24 cellular contexts compared by ENCODE assay signal in genomic region chr12:3092770-3093169, GRCh38. TPM values are rescaled to one million over a fixed set of nuclear protein-coding genes. Genes with fewer than 3 reads are reported as not detected.
DNase-seq lines count a peak whose midpoint lies in the region; ATAC-seq, FAIRE-seq and TF ChIP-seq lines count a peak whose summit lies in the region.
"Had no signal": no experiment of that assay in that cellular context is flagged by ENCODE, and none has a peak within 500 bp of the region (broad histone marks: within the 10 kb centered on the region; RNA-seq: fewer than 3 reads in every experiment).

No MANE protein-coding gene starts in this region.

- TF ChIP-seq CTCF in HepG2 (CRISPR knock-in tag; IDR thresholded peaks at IDR 0.05) = no peak
- no peak for TF ChIP-seq CTCF in right lobe of liver (IDR thresholded peaks at IDR 0.05)
- TF ChIP-seq CTCF in omental fat pad (IDR thresholded peaks at IDR 0.05) = no peak
- TF ChIP-seq CTCF in uterus (IDR thresholded peaks at IDR 0.05) = no peak
- TF ChIP-seq CTCF in coronary artery (IDR thresholded peaks at IDR 0.05) = no peak

- no peak overlapping the region for H2AFZ ChIP-seq in HepG2 (ENCODE audit: low read length)

- POLR2A ChIA-PET in HepG2 (lab: Yijun Ruan, JAX) = interaction anchor here (1.4 kb wide), 1 partner anchor 12 kb away, joined by 5 read pairs; no protein-coding TSS in a partner anchor

- intact Hi-C loops in HepG2 (cut with micrococcal nuclease; ENCODE audit: unreplicated experiment) (no loop called here), right lobe of liver (cut with DNase I) (no loop called here), left ventricle myocardium superior (cut with micrococcal nuclease) (no loop called here), uterus (cut with DNase I; ENCODE audit: low total_unique reads) (no loop called here)

- no peak overlapping the region for H3K4me2 ChIP-seq in HepG2 (ENCODE audit: low read depth, low read length)

- H3K4me3 ChIP-seq in HepG2 (replicated peaks in 1 of 3; ENCODE audit: insufficient read depth in 1 of 3, low read depth in 2 of 3, low read length in 3 of 3) (no peak overlapping the region), right lobe of liver (no peak overlapping the region), uterus (no peak overlapping the region), coronary artery (no peak overlapping the region)
- H3K4me3 ChIP-seq: SJCRH30 had no signal

- H3K9me3 ChIP-seq in HepG2 (ENCODE audit: low read length) (no peaks in the 10 kb centered on the region), right lobe of liver (no peaks in the 10 kb centered on the region), uterus (no peaks in the 10 kb centered on the region)
- H3K9me3 ChIP-seq: BE2C, SJCRH30 had no signal

- TF ChIP-seq POLR2A in HepG2 (IDR thresholded peaks at IDR 0.05; ENCODE audit: insufficient read depth in 1 of 2, low read depth in 2 of 2, low read length in 2 of 2) (no peak), right lobe of liver (IDR thresholded peaks at IDR 0.05) (no peak), uterus (IDR thresholded peaks at IDR 0.05) (no peak)

- CTCF ChIA-PET in HepG2 (lab: Yijun Ruan, JAX; ENCODE audit: low intra/inter-chr PET ratio, low total read pairs) = no interaction called here

- in situ Hi-C loops in HepG2 (cut with HindIII; ENCODE audit: extremely low pct_ligation_motif_present, low pct_unique_long_range_greater_than_20kb) = no loop called here

- no peak for FAIRE-seq in HepG2 (lab: Jason Lieb, UNC)

- no peak overlapping the region for H3K9ac ChIP-seq in HepG2 (ENCODE audit: insufficient read depth, low read depth, low read length)

- H3K27me3 ChIP-seq in HepG2 (ENCODE audit: control insufficient read depth in 1 of 2, insufficient read depth in 2 of 2, low read length in 2 of 2) (no peaks in the 10 kb centered on the region), right lobe of liver (no peaks in the 10 kb centered on the region), uterus (no peaks in the 10 kb centered on the region)
- H3K27me3 ChIP-seq: BE2C, SJCRH30 had no signal

- peaks cover 12% of the 10 kb centered on the region for H3K79me2 ChIP-seq in HepG2 (ENCODE audit: insufficient read depth, low read length)

- BruUV-seq in HepG2 (replicated peaks; lab: Mats Ljungman, UMichigan) = no TSS peak

- H3K4me1 ChIP-seq in HepG2 (ENCODE audit: insufficient read depth, low read length) = peaks cover 61% of the 10 kb centered on the region
- peaks cover 0 to 48% (median 16%) of the 10 kb centered on the region in 4 donors for H3K4me1 ChIP-seq in right lobe of liver
- H3K4me1 ChIP-seq in uterus = peaks cover 2 to 11% of the 10 kb centered on the region in 2 donors

- TF ChIP-seq RAD21 in HepG2 (CRISPR knock-in tag; IDR thresholded peaks at IDR 0.05) = no peak

- no peak for DNase-seq in HepG2 (ENCODE audit: low spot score)
- no peak for DNase-seq in right lobe of liver
- no peak for DNase-seq in left ventricle myocardium superior
- no peak for DNase-seq in omental fat pad (ENCODE audit: low spot score)
- DNase-seq in uterus = peak in 1 of 2 donors; percentile 52
- DNase-seq in stimulated activated CD8-positive, alpha-beta memory T cell treated with anti-CD3 and anti-CD28 coated beads, Interleukin-4, amount 100 ng/mL, for 48 hours = no peak
- no peak for DNase-seq in coronary artery (ENCODE audit: low spot score)
- DNase-seq: BE2C; CD4-positive, CD25-positive, alpha-beta regulatory T cell; EL; GF-D8; H7; HFFc6; KBM-7; NCI-H1092 treated with DMSO at 0.1 percent for 48 hours; NCI-H1436 treated with DMSO at 0.1 percent for 48 hours; NCI-H2029; NCI-H226; NCI-H524; NCI-H774; NK-92 treated with Interleukin-12 subunit alpha and Interleukin-12 subunit beta, amount 100 ng/mL, for 24 hours; SJCRH30 had no signal

- H4K20me1 ChIP-seq in HepG2 (ENCODE audit: insufficient read depth, low read length) = no peaks in the 10 kb centered on the region

- H3K36me3 ChIP-seq in HepG2 (replicated peaks in 1 of 2; ENCODE audit: control insufficient read depth in 1 of 2, insufficient read depth in 2 of 2, low read length in 2 of 2) (peaks cover 0 to 14% of the 10 kb centered on the region in 2 experiments; a peak in 4 of 5 replicates), right lobe of liver (no peaks in the 10 kb centered on the region), uterus (no peaks in the 10 kb centered on the region)
- H3K36me3 ChIP-seq: BE2C, SJCRH30 had no signal

- H3K27ac ChIP-seq in HepG2 (ENCODE audit: extremely low read length, insufficient read depth, low read length) (no peak overlapping the region), right lobe of liver (peak overlapping the region in 1 of 3 donors; percentile 72), uterus (peak overlapping the region; percentile 66 to 68), coronary artery (peak overlapping the region in 1 of 2 donors; percentile 16)
- H3K27ac ChIP-seq: HL-60, SJCRH30 had no signal

- WGBS in HepG2 (ENCODE audit: low lambda C conversion rate) = 96% methylated on average over 9 of the region's 10 CpGs
- WGBS in right lobe of liver (ENCODE audit: insufficient coverage, low coverage, low lambda C conversion rate, missing lambda C conversion rate) = 93% methylated on average over 3 of the region's 10 CpGs

- no peak for TF ChIP-seq EP300 in HepG2 (IDR thresholded peaks at IDR 0.05; ENCODE audit: low read depth in 2 of 2, low read length in 2 of 2)
- no peak for TF ChIP-seq EP300 in HepG2 (CRISPR knock-in tag; IDR thresholded peaks at IDR 0.05; ENCODE audit: borderline replicate concordance)

- ATAC-seq in HepG2 = no peak
- no peak for ATAC-seq in right lobe of liver
- peak; percentile 8 for ATAC-seq in left ventricle myocardium superior
- ATAC-seq in omental fat pad (ENCODE audit: low FRiP score) = peak; percentile 42
- ATAC-seq: Panc1 had no signal

TF ChIP-seq in HepG2, 621 proteins besides CTCF, POLR2A, EP300 and RAD21:
- TF ChIP-seq ZNF687 (CRISPR knock-in tag; IDR thresholded peaks at IDR 0.05) = 0 out of 2 replicates have a peak, but pooled peaks have one; percentile 15
- TF ChIP-seq SRY (CRISPR knock-in tag; IDR thresholded peaks at IDR 0.05) = no peak
- no peak for TF ChIP-seq TOE1 (CRISPR knock-in tag; IDR thresholded peaks at IDR 0.05)
- TF ChIP-seq ASH2L (IDR thresholded peaks at IDR 0.05; ENCODE audit: insufficient read length, low read depth, low read length) = no peak

RNA-seq across cellular contexts. Expression of gene TSPAN9, which starts 15.6 kb away (rescaled TPM):
- total RNA-seq in HepG2 (2016; rRNA removed; fragmentation: Illumina TruSeq; extraction: Trizol) (11.6 and 18.1 TPM in 2 replicates), right lobe of liver (10 to 100 TPM; 23.7 to 53.2 (median 39.8) TPM), left ventricle myocardium superior (159 TPM), omental fat pad (10 to 100 TPM; 23.4 to 43.3 (median 29.4) TPM), uterus (100 to 1,000 TPM in 1 of 4 donors, 10 to 100 TPM in 3; 47.9 to 106 (median 65.1) TPM)
- total RNA-seq in HepG2 (2016; cell fraction: cytosol; rRNA removed; fragmentation: Illumina TruSeq; extraction: Trizol; ENCODE audit: low read depth) = 2.5 and 3.1 TPM in 2 replicates
- total RNA-seq in HepG2 (2016; cell fraction: insoluble cytoplasmic fraction; rRNA removed; fragmentation: Illumina TruSeq; extraction: Trizol) = 9.6 and 21.5 TPM in 2 replicates
- total RNA-seq in HepG2 (2016; cell fraction: membrane; rRNA removed; fragmentation: Illumina TruSeq; extraction: Trizol) = 4.4 and 4.6 TPM in 2 replicates
- 16.9 and 19.5 TPM in 2 replicates for total RNA-seq in HepG2 (2016; cell fraction: nucleus; rRNA removed; fragmentation: Illumina TruSeq; extraction: Trizol)
- polyA plus RNA-seq in HepG2 (2011; rRNA removed) = 42.3 and 58.2 TPM in 2 replicates
- 38.6 and 41.6 TPM in 2 replicates for polyA plus RNA-seq in HepG2 (2011; cell fraction: cytosol; rRNA removed)
- polyA plus RNA-seq in HepG2 (2011; cell fraction: nucleus; rRNA removed) = 55.3 and 55.7 TPM in 2 replicates
- polyA plus RNA-seq in HepG2 (2012) = 27.2 and 58.7 TPM in 2 replicates
- polyA plus RNA-seq in HepG2 (2016; cell fraction: cytosol; fragmentation: Illumina TruSeq; extraction: Trizol; ENCODE audit: low read depth) = 2.2 and 3.0 TPM in 2 replicates
- 9.6 and 13.8 TPM in 2 replicates for polyA plus RNA-seq in HepG2 (2016; cell fraction: insoluble cytoplasmic fraction; fragmentation: Illumina TruSeq; extraction: Trizol; ENCODE audit: low read depth)
- 4.1 TPM in 2 replicates for polyA plus RNA-seq in HepG2 (2016; cell fraction: membrane; fragmentation: Illumina TruSeq; extraction: Trizol; ENCODE audit: low read depth)
- polyA plus RNA-seq in HepG2 (2016; cell fraction: nucleus; fragmentation: Illumina TruSeq; extraction: Trizol; ENCODE audit: insufficient read depth, low read depth) = 31.0 and 34.1 TPM in 2 replicates
- polyA minus RNA-seq in HepG2 (2011; rRNA and poly(A)+ RNA removed; ENCODE audit: low replicate concordance) = 9.4 and 96.3 TPM in 2 replicates
- polyA minus RNA-seq in HepG2 (2011; cell fraction: cytosol; rRNA and poly(A)+ RNA removed) = 25.1 and 32.3 TPM in 2 replicates
- polyA minus RNA-seq in HepG2 (2011; cell fraction: nucleus; rRNA and poly(A)+ RNA removed) = 27.2 and 29.7 TPM in 2 replicates

Comparison
In these comparisons a context has a peak if more than half of its experiments do, and no peak if none do; other contexts are left out.
1. ATAC-seq: peak in left ventricle myocardium superior (single experiment) and omental fat pad (single experiment); none in HepG2 (single experiment) and right lobe of liver (0 of 4).